8 cellular contexts compared by ENCODE assay signal in genomic region chr16:56729736-56730662, GRCh38. TPM values are rescaled to one million over a fixed set of nuclear protein-coding genes. Genes with fewer than 3 reads are reported as not detected.
DNase-seq lines count a peak whose midpoint lies in the region; ATAC-seq, FAIRE-seq and TF ChIP-seq lines count a peak whose summit lies in the region.

TSS of gene NUP93 (plus strand) at chr16:56730129. CDS start at chr16:56748248, 18,119 bp downstream.

- FAIRE-seq in D721Med (lab: Jason Lieb, UNC): no peak

- no peak within 1 kb of the TSS for H3K4me3 Mint-ChIP-seq in IgD-negative memory B cell

- peak; percentile 50 for DNase-seq in D721Med (ENCODE audit: insufficient read length, low spot score)
- peak; percentile 90 for DNase-seq in OCI-M1 (lab: John Stamatoyannopoulos, UW)
- peak; percentile 84 for DNase-seq in activated T-cell treated with anti-CD3 and anti-CD28 coated beads for 24 hours (ENCODE audit: low read depth)
- peak; percentile 54 for DNase-seq in epithelial cell of prostate (ENCODE audit: low read depth, low spot score)
- peak; percentile 93 for DNase-seq in mucosa of gallbladder (ENCODE audit: low spot score)
- DNase-seq in stimulated activated CD8-positive, alpha-beta memory T cell treated with anti-CD3 and anti-CD28 coated beads, Interleukin-4, amount 100 ng/mL, for 24 hours (ENCODE audit: low read depth): peak; percentile 84

- no peak for TF ChIP-seq CTCF in D721Med (IDR thresholded peaks at IDR 0.05; ENCODE audit: insufficient read depth, missing control alignments)

- peak; percentile 80 for ATAC-seq in GM21528 (IDR thresholded peaks at IDR 0.05; ENCODE audit: low FRiP score, unreplicated experiment)

- peak within 1 kb of the TSS; percentile 69 for H3K27ac ChIP-seq in epithelial cell of prostate

- H3K9me3 Mint-ChIP-seq in IgD-negative memory B cell: no peaks in the 10 kb centered on the region

- H3K27ac Mint-ChIP-seq in IgD-negative memory B cell: peak within 1 kb of the TSS in 2 of 3 donors; percentile 36 to 84

- H3K4me1 Mint-ChIP-seq in IgD-negative memory B cell: peaks cover 11 to 15% (median 14%) of the 10 kb centered on the region in 3 donors

- no peaks in the 10 kb centered on the region for H3K27me3 Mint-ChIP-seq in IgD-negative memory B cell

- no peaks in the 10 kb centered on the region for H3K36me3 Mint-ChIP-seq in IgD-negative memory B cell

RNA-seq across cellular contexts. Expression of gene NUP93, which starts in this region (rescaled TPM):
- 60.6 TPM for polyA plus RNA-seq in IgD-negative memory B cell
- 26.4 TPM for total RNA-seq in mucosa of gallbladder

Comparison
In these comparisons a context has a peak if more than half of its experiments do, and no peak if none do; other contexts are left out.
1. Peak in every context shown above with its lines: DNase-seq, ATAC-seq and H3K27ac ChIP-seq.